In the genomic region with DNA sequence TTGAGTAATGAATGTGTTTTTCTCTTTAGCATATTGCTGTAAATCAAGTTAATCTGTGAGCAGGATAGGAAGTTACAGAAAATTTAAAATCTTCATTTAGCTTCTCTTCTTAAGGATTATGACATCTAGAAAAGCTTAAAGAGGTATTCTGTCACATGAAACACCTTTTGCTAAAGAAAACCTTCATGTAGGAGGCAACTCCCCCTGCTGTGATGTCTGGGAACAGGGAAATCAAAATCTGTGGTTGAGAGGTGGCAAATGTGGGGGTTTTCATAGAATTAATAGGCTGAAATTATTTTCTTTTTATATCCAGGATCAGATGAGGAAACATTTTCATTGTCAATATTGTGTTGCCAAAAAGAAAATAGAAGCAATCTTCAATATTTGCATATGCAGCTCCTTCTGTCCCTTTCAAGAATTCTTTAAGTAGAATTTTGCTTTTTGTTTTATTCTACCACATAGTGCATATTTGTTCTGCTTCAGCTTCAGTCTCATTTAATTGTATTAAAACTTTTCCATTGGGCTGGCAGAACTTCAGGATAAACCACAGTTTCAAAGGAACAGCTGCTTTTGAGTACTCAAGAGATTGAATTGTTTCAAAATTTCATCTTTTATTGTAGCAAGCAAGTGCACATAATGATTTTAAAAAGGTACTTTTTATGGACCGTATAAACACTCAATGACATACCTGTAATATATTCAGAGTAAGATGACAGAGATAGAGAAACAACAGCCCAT, we compare ENCODE assay signal across 9 cellular contexts.
DNase-seq lines count a peak whose midpoint lies in the region; TF ChIP-seq lines count a peak whose summit lies in the region.
"Had no signal": no experiment of that assay in that cellular context is flagged by ENCODE, and none has a peak within 500 bp of the region (broad histone marks: within the 10 kb centered on the region; RNA-seq: fewer than 3 reads in every experiment).

No MANE protein-coding gene starts in this region.

- H3K4me3 ChIP-seq in GM06990 (replicated peaks; ENCODE audit: low read depth, low read length): no peak overlapping the region

- no peaks in the 10 kb centered on the region for H3K27me3 ChIP-seq in GM06990 (replicated peaks; ENCODE audit: control insufficient read depth, insufficient read depth, low read length)

- H3K36me3 ChIP-seq in GM06990 (ENCODE audit: control insufficient read depth, insufficient read depth, low read length): no peaks in the 10 kb centered on the region

- peak; percentile 18 for TF ChIP-seq CTCF in GM06990 (IDR thresholded peaks at IDR 0.05; ENCODE audit: insufficient read depth, low read length, poor library complexity, severe bottlenecking)

- DNase-seq in GM06990 (ENCODE audit: extremely low read depth, insufficient read length): no peak
- peak; percentile 19 for DNase-seq in NCI-H226
- peak; percentile 59 for DNase-seq in dedifferentiated amniotic fluid mesenchymal stem cell (ENCODE audit: extremely low spot score)
- DNase-seq in myocyte (ENCODE audit: low read depth): peak; percentile 57
- DNase-seq in RKO (ENCODE audit: low spot score): no peak
- DNase-seq in COLO829 (ENCODE audit: low spot score): no peak
- DNase-seq in NCI-H146 (lab: John Stamatoyannopoulos, UW): no peak
- DNase-seq: activated CD4-positive, CD25-positive, alpha-beta regulatory T cell; NCI-H524 treated with DMSO at 0.1 percent for 48 hours had no signal

Comparison
In these comparisons a context has a peak if more than half of its experiments do, and no peak if none do; other contexts are left out.
1. DNase-seq: peak in NCI-H226 (single experiment), dedifferentiated amniotic fluid mesenchymal stem cell (single experiment) and myocyte (single experiment); none in GM06990 (single experiment), RKO (single experiment), COLO829 (single experiment) and NCI-H146 (single experiment).